ENCODE assay signal across 34 cellular contexts in genomic region chr16:28893291-28893690, GRCh38. TPM values are rescaled to one million over a fixed set of nuclear protein-coding genes. Genes with fewer than 3 reads are reported as not detected.
"Had no signal": no experiment of that assay in that cellular context is flagged by ENCODE, and none has a peak within 500 bp of the region (broad histone marks: within the 10 kb centered on the region; RNA-seq: fewer than 3 reads in every experiment).

No MANE protein-coding gene starts in this region.

- H3K4me1 ChIP-seq: body of pancreas, esophagus muscularis mucosa, foreskin keratinocyte, gastroesophageal sphincter had no signal

- H3K27me3 ChIP-seq: body of pancreas, esophagus muscularis mucosa, foreskin keratinocyte, gastroesophageal sphincter had no signal

- H3K36me3 Mint-ChIP-seq: activated naive CD8-positive, alpha-beta T cell had no signal

- H3K4me1 Mint-ChIP-seq: activated CD4-positive, alpha-beta memory T cell treated with anti-CD3 and anti-CD28 coated beads, Interleukin-2, amount 10 ng/mL, durations not matched to agents 7 days and 5 days; activated CD4-positive, alpha-beta T cell treated with anti-CD3 and anti-CD28 coated beads for 36 hours; activated CD4-positive, alpha-beta T cell treated with anti-CD3 and anti-CD28 coated beads, Interleukin-2, amount 10 ng/mL, durations not matched to agents 7 days and 5 days; activated T-helper 17 cell treated with anti-CD3 and anti-CD28 coated beads, Interleukin-2, amount 50 U/mL, for 72 hours had no signal

- FAIRE-seq: colon, endometrium, endothelial cell of umbilical vein had no signal

- H3K4me3 Mint-ChIP-seq: activated CD4-positive, alpha-beta memory T cell treated with anti-CD3 and anti-CD28 coated beads, Interleukin-2, amount 10 ng/mL, durations not matched to agents 7 days and 5 days; activated CD4-positive, alpha-beta T cell treated with anti-CD3 and anti-CD28 coated beads for 36 hours; activated CD4-positive, alpha-beta T cell treated with anti-CD3 and anti-CD28 coated beads, Interleukin-2, amount 10 ng/mL, durations not matched to agents 7 days and 5 days; activated naive CD8-positive, alpha-beta T cell; activated T-cell treated with anti-CD3 and anti-CD28 coated beads, Interleukin-2, amount 50 U/mL, for 24 hours; activated T-helper 17 cell treated with anti-CD3 and anti-CD28 coated beads, Interleukin-2, amount 50 U/mL, for 72 hours had no signal

- H3K9me3 ChIP-seq: body of pancreas, esophagus muscularis mucosa, gastroesophageal sphincter had no signal

- ATAC-seq: activated CD4-positive, alpha-beta T cell treated with anti-CD3 and anti-CD28 coated beads for 36 hours; activated T-helper 17 cell treated with anti-CD3 and anti-CD28 coated beads, Interleukin-2, amount 50 U/mL, for 72 hours; body of pancreas; foreskin keratinocyte; gastroesophageal sphincter had no signal

- H3K4me3 ChIP-seq: body of pancreas, esophagus muscularis mucosa, gastroesophageal sphincter had no signal

- H3K27ac Mint-ChIP-seq: activated CD4-positive, alpha-beta memory T cell treated with anti-CD3 and anti-CD28 coated beads, Interleukin-2, amount 10 ng/mL, durations not matched to agents 7 days and 5 days; activated CD4-positive, alpha-beta T cell treated with anti-CD3 and anti-CD28 coated beads for 36 hours; activated CD4-positive, alpha-beta T cell treated with anti-CD3 and anti-CD28 coated beads, Interleukin-2, amount 10 ng/mL, durations not matched to agents 7 days and 5 days; activated naive CD8-positive, alpha-beta T cell; activated T-cell treated with anti-CD3 and anti-CD28 coated beads, Interleukin-2, amount 50 U/mL, for 24 hours; activated T-helper 17 cell treated with anti-CD3 and anti-CD28 coated beads, Interleukin-2, amount 50 U/mL, for 72 hours had no signal

- H3K27me3 Mint-ChIP-seq: activated CD4-positive, alpha-beta memory T cell treated with anti-CD3 and anti-CD28 coated beads, Interleukin-2, amount 10 ng/mL, durations not matched to agents 7 days and 5 days; activated CD4-positive, alpha-beta T cell treated with anti-CD3 and anti-CD28 coated beads for 36 hours; activated CD4-positive, alpha-beta T cell treated with anti-CD3 and anti-CD28 coated beads, Interleukin-2, amount 10 ng/mL, durations not matched to agents 7 days and 5 days; activated naive CD8-positive, alpha-beta T cell; activated T-cell treated with anti-CD3 and anti-CD28 coated beads, Interleukin-2, amount 50 U/mL, for 24 hours; activated T-helper 17 cell treated with anti-CD3 and anti-CD28 coated beads, Interleukin-2, amount 50 U/mL, for 72 hours had no signal

- H3K9me3 Mint-ChIP-seq: activated CD4-positive, alpha-beta memory T cell treated with anti-CD3 and anti-CD28 coated beads, Interleukin-2, amount 10 ng/mL, durations not matched to agents 7 days and 5 days; activated CD4-positive, alpha-beta T cell treated with anti-CD3 and anti-CD28 coated beads, Interleukin-2, amount 10 ng/mL, durations not matched to agents 7 days and 5 days; activated T-cell treated with anti-CD3 and anti-CD28 coated beads, Interleukin-2, amount 50 U/mL, for 24 hours; activated T-helper 17 cell treated with anti-CD3 and anti-CD28 coated beads, Interleukin-2, amount 50 U/mL, for 72 hours had no signal

- DNase-seq: activated CD4-positive, alpha-beta memory T cell treated with anti-CD3 and anti-CD28 coated beads, Interleukin-2, amount 10 ng/mL, durations not matched to agents 7 days and 5 days; activated CD4-positive, alpha-beta T cell treated with anti-CD3 and anti-CD28 coated beads for 36 hours; activated CD4-positive, alpha-beta T cell treated with anti-CD3 and anti-CD28 coated beads, Interleukin-2, amount 10 ng/mL, durations not matched to agents 7 days and 5 days; activated CD4-positive, alpha-beta T cell treated with anti-CD3 and anti-CD28 coated beads, Interleukin-2, amount 50 U/mL, for 4 hours; activated CD4-positive, CD25-positive, alpha-beta regulatory T cell; activated CD4-positive, CD25-positive, alpha-beta regulatory T cell treated with anti-CD3 and anti-CD28 coated beads, Interleukin-2, amount 50 U/mL, for 72 hours; activated CD8-positive, alpha-beta memory T cell treated with anti-CD3 and anti-CD28 coated beads, Interleukin-2, amount 50 U/mL, for 48 hours; activated effector memory CD4-positive, alpha-beta T cell treated with Interleukin-2 at 50 U/mL for 16 hours; activated gamma-delta T cell treated with Interleukin-2 at 50 U/mL for 16 hours; activated naive CD4-positive, alpha-beta T cell treated with anti-CD3 and anti-CD28 coated beads, Interleukin-2, amount 50 U/mL, for 16 hours; activated naive CD4-positive, alpha-beta T cell treated with Interleukin-2 at 50 U/mL for 16 hours; activated T-cell treated with anti-CD3 and anti-CD28 coated beads for 4 hours; activated T-cell treated with anti-CD3 and anti-CD28 coated beads, Interleukin-2, amount 50 U/mL, for 24 hours; amniotic stem cell; anterior cingulate cortex; body of pancreas; caudate nucleus; cortex of kidney; dermis blood vessel endothelial cell; effector CD8-positive, alpha-beta T cell; foreskin keratinocyte; head of caudate nucleus; T-helper 2 cell had no signal

- H3K27ac ChIP-seq: body of pancreas, esophagus muscularis mucosa, foreskin keratinocyte, gastroesophageal sphincter had no signal

- H3K36me3 ChIP-seq: esophagus muscularis mucosa, gastroesophageal sphincter had no signal

RNA-seq across cellular contexts. Expression of gene ATP2A1, which starts 15.0 kb away (rescaled TPM):
- total RNA-seq: body of pancreas, dermis blood vessel endothelial cell had no signal

RNA-seq across cellular contexts. Expression of gene CD19, which starts 38.5 kb away (rescaled TPM):
- total RNA-seq: activated CD4-positive, alpha-beta memory T cell treated with anti-CD3 and anti-CD28 coated beads, Interleukin-2, amount 10 ng/mL, durations not matched to agents 7 days and 5 days; body of pancreas; chondrocyte; dermis blood vessel endothelial cell; endothelial cell of umbilical vein; epithelial cell of proximal tubule; foreskin keratinocyte; gastroesophageal sphincter; glomerular endothelial cell; T-helper 1 cell treated with Interleukin-12 subunit alpha and Interleukin-12 subunit beta and Interleukin-4 antibody, amounts not matched to agents 30 ng/mL and 1 ng/mL, for 36 hours had no signal
- polyA plus RNA-seq: foreskin keratinocyte had no signal
